ENCODE assay signal across 8 cellular contexts in genomic region chr15:34018738-34019137, GRCh38. TPM values are rescaled to one million over a fixed set of nuclear protein-coding genes. Genes with fewer than 3 reads are reported as not detected.
"Had no signal": no experiment of that assay in that cellular context is flagged by ENCODE, and none has a peak within 500 bp of the region (broad histone marks: within the 10 kb centered on the region; RNA-seq: fewer than 3 reads in every experiment).

No MANE protein-coding gene starts in this region.

RNA-seq across cellular contexts. Expression of gene CHRM5, which starts 50.4 kb away (rescaled TPM):
- total RNA-seq: activated B cell treated with CpG ODN at 0.5 μM for 24 hours; activated CD8-positive, alpha-beta T cell treated with anti-CD3 and anti-CD28 coated beads for 36 hours; activated naive CD4-positive, alpha-beta T cell treated with anti-CD3 and anti-CD28 coated beads, Interleukin-2, amount 50 U/mL, for 72 hours; adrenal gland; breast epithelium; chondrocyte; MCF 10A; T-helper 17 cell had no signal
